In the genomic region with DNA sequence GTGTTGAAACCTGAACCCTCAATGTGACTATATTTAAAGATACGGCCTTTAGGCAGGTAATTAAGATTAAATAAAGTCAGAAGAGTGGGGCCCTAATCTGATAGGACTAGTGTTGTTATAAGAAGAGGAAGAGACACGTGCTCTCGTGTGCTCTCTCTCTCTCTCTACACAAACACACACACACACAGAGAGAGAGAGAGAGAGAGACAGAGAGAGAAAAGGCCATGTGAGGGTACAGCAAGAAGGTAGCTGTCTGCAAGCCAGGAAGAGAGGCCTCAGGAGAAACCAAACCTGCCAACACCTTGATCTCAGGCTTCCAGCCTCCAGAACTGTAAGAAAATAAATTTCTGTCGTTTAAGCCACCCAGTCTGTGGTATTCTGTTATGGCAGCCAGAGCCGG, we compare ENCODE assay signal across 1 cellular context.
TF ChIP-seq lines count a peak whose summit lies in the region.

No MANE protein-coding gene starts in this region.

TF ChIP-seq in GM23338, 12 proteins besides CTCF, POLR2A, EP300 and RAD21 (continued from another document):
- TF ChIP-seq ZNF462 (CRISPR knock-in tag; IDR thresholded peaks at IDR 0.05), result no peak
- TF ChIP-seq ETS1 (IDR thresholded peaks at IDR 0.05), result no peak
